ENCODE assay signal across 8 cellular contexts in the genomic region with DNA sequence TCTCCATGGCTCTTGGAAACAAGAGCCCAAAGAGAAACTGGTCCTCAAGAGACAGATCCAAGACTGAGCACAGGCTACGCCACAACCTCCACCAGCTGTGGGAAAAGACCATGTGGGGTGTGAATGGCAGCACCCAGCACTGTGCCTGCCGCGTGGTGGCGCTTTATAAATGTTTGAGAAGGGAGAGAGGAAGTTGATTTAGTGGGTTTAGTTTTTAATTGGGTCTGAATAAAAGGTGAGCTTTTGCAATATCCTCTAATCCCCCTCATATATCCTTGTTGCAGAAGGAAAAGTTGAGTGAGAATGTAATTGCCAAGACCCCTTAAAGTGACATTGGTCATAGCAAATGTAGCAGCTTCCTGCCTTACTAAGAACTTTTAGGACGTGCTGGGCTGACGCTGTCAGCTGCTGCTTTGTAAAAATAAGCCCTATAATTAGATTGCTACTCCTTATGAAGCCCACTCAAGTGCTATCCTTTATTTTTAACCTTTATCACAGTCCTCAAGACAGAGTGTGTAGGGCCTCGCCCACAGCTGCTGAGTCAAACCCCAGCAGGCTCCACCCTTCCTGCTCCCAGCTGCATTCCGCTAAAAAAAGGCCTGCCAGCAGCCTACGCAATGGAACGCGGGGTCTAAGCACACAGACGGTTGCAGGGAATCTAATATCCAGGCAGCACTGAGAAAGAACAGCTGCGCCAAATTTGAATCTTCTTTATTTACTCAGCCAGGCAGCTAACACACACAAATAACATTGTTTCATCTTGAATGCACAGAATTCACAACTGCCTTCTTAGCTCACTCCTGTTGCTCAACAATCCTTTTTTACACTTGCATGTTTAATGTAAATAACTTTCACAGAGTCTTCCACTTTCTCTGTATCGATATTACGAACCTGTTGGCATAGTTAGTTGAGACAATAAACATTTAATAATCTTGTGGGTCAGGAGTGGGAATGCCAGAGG. TPM values are rescaled to one million over a fixed set of nuclear protein-coding genes. Genes with fewer than 3 reads are reported as not detected.
DNase-seq lines count a peak whose midpoint lies in the region; ATAC-seq and TF ChIP-seq lines count a peak whose summit lies in the region.

No MANE protein-coding gene starts in this region.

- no peaks in the 10 kb centered on the region for H3K27me3 Mint-ChIP-seq in endodermal cell (ENCODE audit: insufficient read depth)

- peak; percentile 24 for DNase-seq in NCI-H748 (lab: John Stamatoyannopoulos, UW; ENCODE audit: unreplicated experiment)
- DNase-seq in NCI-H748 treated with DMSO at 0.1 percent for 48 hours (lab: John Stamatoyannopoulos, UW), result no peak
- DNase-seq in NCI-H82 (lab: John Stamatoyannopoulos, UW), result peak; percentile 96
- peak; percentile 30 to 35 for DNase-seq in activated CD8-positive, alpha-beta memory T cell treated with anti-CD3 and anti-CD28 coated beads for 1 hour (ENCODE audit: extremely low read depth in 1 of 2, low read depth in 1 of 2)
- peak; percentile 87 for DNase-seq in endodermal cell
- peak; percentile 74 for DNase-seq in midbrain (lab: John Stamatoyannopoulos, UW)
- peak; percentile 35 to 39 for DNase-seq in stimulated activated CD8-positive, alpha-beta memory T cell treated with anti-CD3 and anti-CD28 coated beads, Interleukin-2, amount 100 ng/mL, for 1 hour (ENCODE audit: low read depth in 2 of 2)

- peak; percentile 80 for TF ChIP-seq CTCF in endodermal cell (conservative IDR thresholded peaks at IDR 0.05)

- H3K36me3 Mint-ChIP-seq in endodermal cell (ENCODE audit: low read depth), result peaks cover 8% of the 10 kb centered on the region

- H3K9me3 ChIP-seq in endodermal cell (ENCODE audit: control insufficient read depth, low read length), result no peaks in the 10 kb centered on the region

- H3K4me1 Mint-ChIP-seq in endodermal cell, result peaks cover 27% of the 10 kb centered on the region

- no peak overlapping the region for H3K9ac ChIP-seq in endodermal cell (ENCODE audit: extremely low read depth, low read length, poor library complexity, severe bottlenecking)

- H3K9me3 Mint-ChIP-seq in endodermal cell, result no peaks in the 10 kb centered on the region

- ATAC-seq in HG03045 (IDR thresholded peaks at IDR 0.05; ENCODE audit: unreplicated experiment), result peak; percentile 77

- peaks cover 9% of the 10 kb centered on the region for H3K4me1 ChIP-seq in endodermal cell (ENCODE audit: control insufficient read depth, insufficient read depth, low read length)

- peak overlapping the region; percentile 29 for H3K27ac Mint-ChIP-seq in endodermal cell

- H3K4me3 ChIP-seq in endodermal cell (ENCODE audit: low read length), result no peak overlapping the region

- no peaks in the 10 kb centered on the region for H3K27me3 ChIP-seq in endodermal cell (ENCODE audit: control insufficient read depth, insufficient read depth, low read length, poor library complexity, severe bottlenecking)

- no peak overlapping the region for H3K4me3 Mint-ChIP-seq in endodermal cell

- no peaks in the 10 kb centered on the region for H3K36me3 ChIP-seq in endodermal cell (ENCODE audit: control insufficient read depth, insufficient read depth, low read length)

- peak overlapping the region; percentile 59 for H3K27ac ChIP-seq in endodermal cell (ENCODE audit: low read depth, low read length)

- WGBS in endodermal cell (ENCODE audit: insufficient coverage in 1 of 2, insufficient read length in 1 of 2), 2 experiments, result 44% methylated on average over 6 to 15 of the region's 15 CpGs

RNA-seq across cellular contexts. Expression of gene PRDX6, which starts 47.3 kb away (rescaled TPM):
- total RNA-seq in endodermal cell, result 100 to 1,000 TPM; 483 to 623 TPM
- polyA plus RNA-seq in endodermal cell (2013, experiment 1 of 2), result 313 TPM
- polyA plus RNA-seq in endodermal cell (2013, experiment 2 of 2), result 304 TPM
